In the genomic region with DNA sequence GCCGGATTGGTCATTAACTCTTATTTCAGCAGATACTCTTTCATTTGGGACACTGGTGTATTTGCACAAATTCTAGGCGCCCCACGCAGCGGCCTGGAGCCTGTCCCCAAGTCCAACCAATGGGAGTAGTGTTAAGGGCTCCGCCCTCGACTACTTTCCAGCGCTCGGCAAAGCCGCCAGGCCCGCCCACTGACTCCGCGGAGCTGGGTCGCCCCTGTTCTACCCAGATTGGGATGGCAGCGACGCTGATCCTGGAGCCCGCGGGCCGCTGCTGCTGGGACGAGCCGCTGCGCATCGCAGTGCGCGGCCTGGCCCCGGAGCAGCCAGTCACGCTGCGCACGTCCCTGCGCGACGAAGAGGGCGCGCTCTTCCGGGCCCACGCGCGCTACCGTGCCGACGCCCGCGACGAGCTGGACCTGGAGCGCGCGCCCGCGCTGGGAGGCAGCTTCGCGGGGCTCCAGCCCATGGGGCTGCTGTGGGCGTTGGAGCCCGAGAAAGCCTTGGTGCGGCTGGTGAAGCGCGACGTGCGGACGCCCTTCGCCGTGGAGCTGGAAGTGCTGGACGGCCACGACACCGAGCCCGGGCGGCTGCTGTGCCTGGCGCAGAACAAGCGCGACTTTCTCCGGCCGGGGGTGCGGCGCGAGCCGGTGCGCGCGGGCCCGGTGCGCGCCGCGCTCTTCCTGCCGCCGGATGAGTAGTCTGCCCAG, we compare ENCODE assay signal across 9 cellular contexts. TPM values are rescaled to one million over a fixed set of nuclear protein-coding genes. Genes with fewer than 3 reads are reported as not detected.
DNase-seq lines count a peak whose midpoint lies in the region; ATAC-seq and TF ChIP-seq lines count a peak whose summit lies in the region.
"Had no signal": no experiment of that assay in that cellular context is flagged by ENCODE, and none has a peak within 500 bp of the region (broad histone marks: within the 10 kb centered on the region; RNA-seq: fewer than 3 reads in every experiment).

A gene with protein sequence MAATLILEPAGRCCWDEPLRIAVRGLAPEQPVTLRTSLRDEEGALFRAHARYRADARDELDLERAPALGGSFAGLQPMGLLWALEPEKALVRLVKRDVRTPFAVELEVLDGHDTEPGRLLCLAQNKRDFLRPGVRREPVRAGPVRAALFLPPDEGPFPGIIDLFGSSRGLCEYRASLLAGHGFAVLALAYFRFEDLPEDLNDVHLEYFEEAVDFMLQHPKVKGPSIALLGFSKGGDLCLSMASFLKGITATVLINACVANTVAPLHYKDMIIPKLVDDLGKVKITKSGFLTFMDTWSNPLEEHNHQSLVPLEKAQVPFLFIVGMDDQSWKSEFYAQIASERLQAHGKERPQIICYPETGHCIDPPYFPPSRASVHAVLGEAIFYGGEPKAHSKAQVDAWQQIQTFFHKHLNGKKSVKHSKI (plus strand): TSS at position 179 of the 707 bp plus-strand sequence. CDS start 55 bp downstream, at position 234.

- H2AFZ ChIP-seq in osteoblast (ENCODE audit: low read length): peak within 1 kb of the TSS; percentile 88

- H3K4me3 ChIP-seq in HUES6 (ENCODE audit: low read depth, low read length) (peak within 1 kb of the TSS; percentile 81), SK-N-MC (peak within 1 kb of the TSS; percentile 80), osteoblast (ENCODE audit: insufficient read depth, low read length) (peak within 1 kb of the TSS; percentile 77), thoracic aorta (peak within 1 kb of the TSS; percentile 87)

- peak within 1 kb of the TSS; percentile 91 for H3K4me3 Mint-ChIP-seq in CD4-positive, alpha-beta T cell

- H3K79me2 ChIP-seq in osteoblast (ENCODE audit: insufficient read depth, low read length): no peaks in the 10 kb centered on the region

- H3K27me3 Mint-ChIP-seq in CD4-positive, alpha-beta T cell: no peaks in the 10 kb centered on the region

- H3K4me1 Mint-ChIP-seq in CD4-positive, alpha-beta T cell (ENCODE audit: low read depth): peaks cover 7% of the 10 kb centered on the region

- peak within 1 kb of the TSS; percentile 84 for H3K4me2 ChIP-seq in osteoblast (ENCODE audit: insufficient read depth, low read length)

- no peak for TF ChIP-seq CTCF in CD4-positive, alpha-beta T cell (IDR thresholded peaks at IDR 0.05)
- no peak for TF ChIP-seq CTCF in osteoblast (IDR thresholded peaks at IDR 0.05; ENCODE audit: extremely low read depth, low read depth, low read length)
- TF ChIP-seq CTCF in thoracic aorta (IDR thresholded peaks at IDR 0.05): no peak

- peak within 1 kb of the TSS; percentile 82 for H3K27ac Mint-ChIP-seq in CD4-positive, alpha-beta T cell
- H3K27ac Mint-ChIP-seq in activated naive CD4-positive, alpha-beta T cell treated with anti-CD3 and anti-CD28 coated beads, Interleukin-2, amount 50 U/mL, for 72 hours: no peak within 1 kb of the TSS

- peak within 1 kb of the TSS; percentile 16 for H3K27ac ChIP-seq in CD4-positive, alpha-beta T cell (ENCODE audit: low read depth, low read length)
- no peak within 1 kb of the TSS for H3K27ac ChIP-seq in HUES6 (ENCODE audit: low read depth, low read length)
- H3K27ac ChIP-seq in SK-N-MC: no peak within 1 kb of the TSS
- H3K27ac ChIP-seq in osteoblast (ENCODE audit: low read depth, low read length): no peak within 1 kb of the TSS
- H3K27ac ChIP-seq in thoracic aorta: peak within 1 kb of the TSS; percentile 87 to 90

- no peaks in the 10 kb centered on the region for H4K20me1 ChIP-seq in osteoblast (ENCODE audit: insufficient read depth, low read length)

- H3K36me3 ChIP-seq in HUES6 (ENCODE audit: control insufficient read depth, insufficient read depth, low read length) (no peaks in the 10 kb centered on the region), SK-N-MC (ENCODE audit: insufficient read depth, low read length) (no peaks in the 10 kb centered on the region), osteoblast (ENCODE audit: insufficient read depth, low read length) (no peaks in the 10 kb centered on the region), thoracic aorta (no peaks in the 10 kb centered on the region)

- H3K4me1 ChIP-seq in HUES6 (ENCODE audit: control insufficient read depth, insufficient read depth, low read length): peaks cover 4% of the 10 kb centered on the region; the same call in 1 of the 2 replicates
- no peaks in the 10 kb centered on the region for H3K4me1 ChIP-seq in osteoblast (ENCODE audit: insufficient read depth, low read length)
- H3K4me1 ChIP-seq in thoracic aorta (ENCODE audit: control insufficient read depth in 1 of 2, low read depth in 2 of 2): peaks cover 0 to 9% of the 10 kb centered on the region in 2 donors

- CTCF ChIA-PET in CD4-positive, alpha-beta T cell (lab: Charles Lee): no interaction called here

- no peaks in the 10 kb centered on the region for H3K9me3 ChIP-seq in CD4-positive, alpha-beta T cell (ENCODE audit: control insufficient read depth, low read length)
- H3K9me3 ChIP-seq in HUES6 (ENCODE audit: control insufficient read depth, insufficient read depth, low read depth, low read length) (no peaks in the 10 kb centered on the region), SK-N-MC (ENCODE audit: low read depth, low read length) (no peaks in the 10 kb centered on the region), osteoblast (ENCODE audit: low read depth, low read length) (no peaks in the 10 kb centered on the region), thoracic aorta (no peaks in the 10 kb centered on the region)

- DNase-seq in CD4-positive, alpha-beta T cell: peak; percentile 40 to 69 (median 55)
- DNase-seq in SK-N-MC (ENCODE audit: low read depth, low spot score) (no peak), head of caudate nucleus (peak; percentile 27 to 80 (median 66)), osteoblast (ENCODE audit: insufficient read length, low spot score, missing footprints) (peak; percentile 96), thoracic aorta (ENCODE audit: low spot score) (peak; percentile 9)
- peak; percentile 62 to 71 for DNase-seq in activated naive CD4-positive, alpha-beta T cell treated with anti-CD3 and anti-CD28 coated beads, Interleukin-2, amount 50 U/mL, for 72 hours (ENCODE audit: low spot score in 2 of 2)

- POLR2A ChIA-PET in CD4-positive, alpha-beta T cell (lab: Charles Lee): interaction anchor here (0.7 to 3.0 kb wide), 32 partner anchors 12 to 584 kb away, joined by 3 to 90 read pairs (median 5); a partner anchor contains a TSS

- H3K9me3 Mint-ChIP-seq in CD4-positive, alpha-beta T cell: no peaks in the 10 kb centered on the region
- no peaks in the 10 kb centered on the region for H3K9me3 Mint-ChIP-seq in activated naive CD4-positive, alpha-beta T cell treated with anti-CD3 and anti-CD28 coated beads, Interleukin-2, amount 50 U/mL, for 72 hours

- ATAC-seq in CD4-positive, alpha-beta T cell (ENCODE audit: poor library complexity): peak; percentile 89
- ATAC-seq in GM19452 (IDR thresholded peaks at IDR 0.05; ENCODE audit: unreplicated experiment): peak; percentile 75
- peak; percentile 89 to 94 for ATAC-seq in activated naive CD4-positive, alpha-beta T cell treated with anti-CD3 and anti-CD28 coated beads, Interleukin-2, amount 50 U/mL, for 72 hours
- ATAC-seq in thoracic aorta (ENCODE audit: insufficient number of reproducible peaks, low FRiP score, low read depth): peak; percentile 68

- H3K27me3 ChIP-seq in CD4-positive, alpha-beta T cell (ENCODE audit: control insufficient read depth, insufficient read depth, low read length): no peaks in the 10 kb centered on the region
- H3K27me3 ChIP-seq in HUES6 (ENCODE audit: control insufficient read depth, insufficient read depth, low read length) (peaks cover 19% of the 10 kb centered on the region), osteoblast (ENCODE audit: insufficient read depth, low read length) (no peaks in the 10 kb centered on the region), thoracic aorta (replicated peaks; ENCODE audit: insufficient read depth) (no peaks in the 10 kb centered on the region)

- intact Hi-C loops in CD4-positive, alpha-beta T cell (cut with DNase I, micrococcal nuclease): loop anchor here (1.0 to 5.0 kb wide), 4 partner anchors 20 to 120 kb away; a partner anchor contains a TSS
- intact Hi-C loops in head of caudate nucleus (cut with DNase I): no loop called here

- H3K9ac ChIP-seq in HUES6 (ENCODE audit: low read length) (peak within 1 kb of the TSS; percentile 71), SK-N-MC (ENCODE audit: insufficient read length) (no peak within 1 kb of the TSS)

- peaks cover 3% of the 10 kb centered on the region for H3K36me3 Mint-ChIP-seq in CD4-positive, alpha-beta T cell (ENCODE audit: low read depth)
- H3K36me3 Mint-ChIP-seq in activated naive CD4-positive, alpha-beta T cell treated with anti-CD3 and anti-CD28 coated beads, Interleukin-2, amount 50 U/mL, for 72 hours: no peaks in the 10 kb centered on the region

RNA-seq across cellular contexts. Expression of the gene that starts here (rescaled TPM):
- total RNA-seq in CD4-positive, alpha-beta T cell: not detected
- total RNA-seq in activated naive CD4-positive, alpha-beta T cell treated with anti-CD3 and anti-CD28 coated beads, Interleukin-2, amount 50 U/mL, for 72 hours: not detected
- total RNA-seq in osteoblast: not detected in 2 replicates
- not detected for total RNA-seq in thoracic aorta
- total RNA-seq: T-helper 2 cell treated with Interferon-gamma antibody and Interleukin-4, amounts not matched to agents 100 ng/mL and 5 ng/mL, for 36 hours had no signal

Comparison
In these comparisons a context has a peak if more than half of its experiments do, and no peak if none do; other contexts are left out.
1. Peak in DNase-seq, ATAC-seq and H3K27ac ChIP-seq in CD4-positive, alpha-beta T cell; RNA of the gene not detected or under 1 TPM.
2. Peak in DNase-seq and ATAC-seq in activated naive CD4-positive, alpha-beta T cell treated with anti-CD3 and anti-CD28 coated beads, Interleukin-2, amount 50 U/mL, for 72 hours; RNA of the gene not detected or under 1 TPM.
3. Peak in DNase-seq, H3K4me3 ChIP-seq and H3K4me2 ChIP-seq in osteoblast; RNA of the gene not detected or under 1 TPM.
4. Peak in DNase-seq, ATAC-seq, H3K4me3 ChIP-seq and H3K27ac ChIP-seq in thoracic aorta; RNA of the gene not detected or under 1 TPM.